1 cellular context compared by ENCODE assay signal in genomic region chr12:45728625-45729232, GRCh38.
TF ChIP-seq lines count a peak whose summit lies in the region.

No MANE protein-coding gene starts in this region.

TF ChIP-seq in HepG2, 621 proteins besides CTCF, POLR2A, EP300 and RAD21 (continued from another document and continues in another):
- TF ChIP-seq TSC22D2 (CRISPR knock-in tag; IDR thresholded peaks at IDR 0.05; ENCODE audit: borderline replicate concordance) (peak; percentile 37; the same call in 1 of the 2 replicates), HINFP (CRISPR knock-in tag; IDR thresholded peaks at IDR 0.05; ENCODE audit: low read depth) (0 out of 2 replicates have a peak, but pooled peaks have one; percentile 54), MBD4 (IDR thresholded peaks at IDR 0.05; ENCODE audit: borderline replicate concordance, low read length) (no peak), MYNN (CRISPR knock-in tag; IDR thresholded peaks at IDR 0.05; ENCODE audit: low read depth) (no peak), CC2D1A (CRISPR knock-in tag; IDR thresholded peaks at IDR 0.05) (no peak), ZNF720 (CRISPR knock-in tag; IDR thresholded peaks at IDR 0.05) (no peak), ZNF281 (CRISPR knock-in tag; IDR thresholded peaks at IDR 0.05; ENCODE audit: borderline replicate concordance) (peak; percentile 89; the same call in 1 of the 2 replicates), TMF1 (CRISPR knock-in tag; IDR thresholded peaks at IDR 0.05; ENCODE audit: low read depth) (no peak), DMAP1 (CRISPR knock-in tag; IDR thresholded peaks at IDR 0.05) (peak; percentile 73), FIP1L1 (IDR thresholded peaks at IDR 0.05; ENCODE audit: borderline replicate concordance, insufficient read depth, low read depth, low read length) (0 out of 2 replicates have a peak, but pooled peaks have one; percentile 90), ZNF382 (CRISPR knock-in tag; IDR thresholded peaks at IDR 0.05; ENCODE audit: borderline replicate concordance) (no peak), ZBTB14 (CRISPR knock-in tag; IDR thresholded peaks at IDR 0.05) (peak; percentile 60), SAFB2 (CRISPR knock-in tag; IDR thresholded peaks at IDR 0.05; ENCODE audit: borderline replicate concordance, low read depth) (0 out of 2 replicates have a peak, but pooled peaks have one; percentile 72), HNRNPK (IDR thresholded peaks at IDR 0.05; ENCODE audit: low read depth, low read length, poor library complexity, severe bottlenecking) (peak; percentile 95), ZFP36L2 (CRISPR knock-in tag; IDR thresholded peaks at IDR 0.05) (no peak), ZNF724P (CRISPR knock-in tag; IDR thresholded peaks at IDR 0.05; ENCODE audit: borderline replicate concordance) (peak; percentile 58; the same call in 1 of the 2 replicates), LBX2 (CRISPR knock-in tag; IDR thresholded peaks at IDR 0.05; ENCODE audit: borderline replicate concordance) (0 out of 2 replicates have a peak, but pooled peaks have one; percentile 32), HBP1 (CRISPR knock-in tag; IDR thresholded peaks at IDR 0.05; ENCODE audit: low read depth) (no peak), MLXIP (CRISPR knock-in tag; IDR thresholded peaks at IDR 0.05; ENCODE audit: borderline replicate concordance) (no peak), HMG20B (CRISPR knock-in tag; conservative IDR thresholded peaks at IDR 0.05) (peak; percentile 45; the same call in 1 of the 2 replicates), NFKBIZ (CRISPR knock-in tag; IDR thresholded peaks at IDR 0.05) (peak; percentile 74), SNAPC4 (CRISPR knock-in tag; IDR thresholded peaks at IDR 0.05) (no peak), BRF2 (CRISPR knock-in tag; IDR thresholded peaks at IDR 0.05) (no peak; the same call in 1 of the 2 replicates), SP2 (CRISPR knock-in tag; IDR thresholded peaks at IDR 0.05) (peak; percentile 52; the same call in 1 of the 2 replicates), CREB3 (CRISPR knock-in tag; IDR thresholded peaks at IDR 0.05) (no peak), BRCA1 (CRISPR knock-in tag; IDR thresholded peaks at IDR 0.05) (peak; percentile 84; the same call in 1 of the 2 replicates), MIXL1 (CRISPR knock-in tag; IDR thresholded peaks at IDR 0.05) (peak; percentile 65), ZNF781 (CRISPR knock-in tag; IDR thresholded peaks at IDR 0.05; ENCODE audit: borderline replicate concordance, not compliant biosample characterization) (peak; percentile 72), ZNF143 (CRISPR knock-in tag; IDR thresholded peaks at IDR 0.05) (no peak), FOXM1 (CRISPR knock-in tag; IDR thresholded peaks at IDR 0.05) (peak; percentile 29; the same call in 1 of the 2 replicates), CREB1 (IDR thresholded peaks at IDR 0.05) (peak; percentile 58), CREB1 (CRISPR knock-in tag; IDR thresholded peaks at IDR 0.05) (peak; percentile 70; the same call in 1 of the 2 replicates), HHEX (CRISPR knock-in tag; IDR thresholded peaks at IDR 0.05) (no peak), PRDM10 (CRISPR knock-in tag; IDR thresholded peaks at IDR 0.05; ENCODE audit: low read depth) (peak; percentile 86), RAD51 (IDR thresholded peaks at IDR 0.05; ENCODE audit: borderline replicate concordance) (no peak)
